In the genomic region with DNA sequence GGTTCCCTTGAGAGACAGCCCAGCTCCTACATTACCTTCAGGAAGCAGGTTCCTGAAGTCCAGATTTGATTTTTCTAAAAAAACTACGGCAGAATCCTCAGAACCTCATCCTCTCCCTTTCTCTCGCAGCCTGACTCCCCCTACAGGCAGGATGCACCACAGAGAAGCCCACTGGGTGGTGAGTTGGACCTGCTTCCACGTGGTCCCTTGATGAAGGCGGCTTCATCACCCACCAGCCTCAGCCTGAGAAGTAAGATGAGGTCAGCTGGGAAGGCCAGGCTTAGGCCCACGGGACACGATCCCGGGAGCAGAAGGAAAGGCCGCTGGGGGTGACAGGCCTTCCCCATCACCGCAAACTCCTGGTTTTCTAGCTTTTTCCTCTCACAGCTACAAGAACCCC, we compare ENCODE assay signal across 11 cellular contexts.
DNase-seq lines count a peak whose midpoint lies in the region; ATAC-seq and TF ChIP-seq lines count a peak whose summit lies in the region.
"Had no signal": no experiment of that assay in that cellular context is flagged by ENCODE, and none has a peak within 500 bp of the region (broad histone marks: within the 10 kb centered on the region; RNA-seq: fewer than 3 reads in every experiment).

No MANE protein-coding gene starts in this region.

- no peaks in the 10 kb centered on the region for H4K20me1 ChIP-seq in OCI-LY7 (ENCODE audit: insufficient read depth, low read length)

- no peak for DNase-seq in GM12864 (ENCODE audit: low read depth)
- peak; percentile 14 for DNase-seq in OCI-LY7 (ENCODE audit: low spot score)
- no peak for DNase-seq in epithelial cell of proximal tubule (ENCODE audit: low read depth)
- DNase-seq in retinal pigment epithelial cell (ENCODE audit: low read depth) = no peak
- DNase-seq in SIG-M5 (lab: John Stamatoyannopoulos, UW) = no peak
- no peak for DNase-seq in NCI-H2171 treated with DMSO at 0.1 percent for 48 hours (lab: John Stamatoyannopoulos, UW)
- DNase-seq in HuH-7.5 (ENCODE audit: low spot score) = no peak
- DNase-seq: colonic mucosa, DMS53, MV-4-11 had no signal

- H3K9me3 ChIP-seq in OCI-LY7 (ENCODE audit: low read length) = no peaks in the 10 kb centered on the region
- H3K9me3 ChIP-seq: colonic mucosa had no signal

- TF ChIP-seq CTCF in GM12864 (IDR thresholded peaks at IDR 0.05; ENCODE audit: low read depth, low read length, missing control alignments) = peak; percentile 56
- peak; percentile 77 for TF ChIP-seq CTCF in OCI-LY7 (conservative IDR thresholded peaks at IDR 0.05; ENCODE audit: low read length)
- peak; percentile 38 for TF ChIP-seq CTCF in epithelial cell of proximal tubule (conservative IDR thresholded peaks at IDR 0.05; ENCODE audit: low read depth, low read length)
- peak; percentile 50 for TF ChIP-seq CTCF in retinal pigment epithelial cell (conservative IDR thresholded peaks at IDR 0.05; ENCODE audit: low read depth, low read length)

- H3K9me2 ChIP-seq in OCI-LY7 (ENCODE audit: insufficient read depth, low read length) = no peaks in the 10 kb centered on the region

- no TSS peak for BruUV-seq in OCI-LY7 (replicated peaks; lab: Mats Ljungman, UMichigan)

- no peak overlapping the region for H3K27ac ChIP-seq in OCI-LY7 (ENCODE audit: low read depth, low read length, poor library complexity, severe bottlenecking)
- H3K27ac ChIP-seq: colonic mucosa had no signal

- intact Hi-C loops in OCI-LY7 (cut with micrococcal nuclease; ENCODE audit: unreplicated experiment) = no loop called here

- no peaks in the 10 kb centered on the region for H3K36me3 ChIP-seq in OCI-LY7 (ENCODE audit: insufficient read depth, low read length)

- H3K79me2 ChIP-seq in OCI-LY7 (ENCODE audit: insufficient read depth, low read depth, low read length) = no peaks in the 10 kb centered on the region

- CTCF ChIA-PET in OCI-LY7 (lab: Charles Lee; ENCODE audit: unreplicated experiment) = no interaction called here

- no peak for ATAC-seq in GM21447 (IDR thresholded peaks at IDR 0.05; ENCODE audit: unreplicated experiment)

- no peak overlapping the region for H3K4me2 ChIP-seq in OCI-LY7 (ENCODE audit: low read length)

- H2AFZ ChIP-seq in OCI-LY7 (ENCODE audit: low read length) = no peak overlapping the region

- POLR2A ChIA-PET in OCI-LY7 (lab: Charles Lee) = interaction anchor here (0.6 to 1.2 kb wide), 3 partner anchors 11 to 1057 kb away, joined by 3 to 6 read pairs (median 3); no protein-coding TSS in a partner anchor

- H3K4me3 ChIP-seq in GM12864 (ENCODE audit: low read depth, low read length) (no peak overlapping the region), OCI-LY7 (ENCODE audit: low read depth, low read length, poor library complexity, severe bottlenecking) (no peak overlapping the region), epithelial cell of proximal tubule (ENCODE audit: low read depth, low read length) (no peak overlapping the region), retinal pigment epithelial cell (ENCODE audit: low read length) (no peak overlapping the region)
- H3K4me3 ChIP-seq: colonic mucosa had no signal

- no peaks in the 10 kb centered on the region for H3K4me1 ChIP-seq in OCI-LY7 (ENCODE audit: insufficient read depth, low read length, poor library complexity, severe bottlenecking)
- H3K4me1 ChIP-seq: colonic mucosa had no signal
